In the genomic region with DNA sequence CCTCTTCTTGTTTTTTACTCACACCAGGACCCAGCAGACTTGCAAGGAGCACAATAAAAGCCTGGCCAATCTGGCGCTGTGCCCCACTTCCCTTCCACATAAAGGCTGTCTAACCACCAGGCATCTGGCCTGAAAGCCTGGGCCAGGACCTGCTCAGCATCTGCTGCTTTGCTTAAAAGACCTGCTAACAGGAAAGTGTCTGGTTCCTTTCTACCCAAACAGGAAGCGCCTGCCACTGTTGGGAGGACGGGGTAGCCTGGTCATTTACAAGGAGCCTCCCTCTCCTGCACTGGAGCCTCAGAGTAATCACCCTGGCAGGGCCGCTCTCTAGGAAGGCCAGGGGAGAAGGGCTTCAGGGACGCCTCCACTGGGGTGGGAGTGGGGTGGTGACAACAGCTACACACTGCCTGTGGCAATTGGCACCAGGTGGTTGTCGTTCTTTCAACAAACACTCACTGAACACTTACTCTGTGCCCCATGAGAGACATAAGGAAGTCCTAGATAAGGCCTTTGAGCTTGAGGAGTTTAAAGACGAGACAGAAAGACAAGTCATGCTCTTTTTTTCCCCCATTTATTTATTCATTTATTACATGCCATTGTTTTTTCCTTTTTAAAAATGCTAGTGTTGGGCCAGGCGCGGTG, we compare ENCODE assay signal across 1 cellular context.
A peak's percentile ranks its signal among the peaks of the same experiment; 100 is the strongest.
TF ChIP-seq lines count a peak whose summit lies in the region.

No MANE protein-coding gene starts in this region.

TF ChIP-seq in SK-N-SH, 30 proteins besides CTCF, POLR2A, EP300 and RAD21 (continued from another document):
- TF ChIP-seq, protein P1, sequence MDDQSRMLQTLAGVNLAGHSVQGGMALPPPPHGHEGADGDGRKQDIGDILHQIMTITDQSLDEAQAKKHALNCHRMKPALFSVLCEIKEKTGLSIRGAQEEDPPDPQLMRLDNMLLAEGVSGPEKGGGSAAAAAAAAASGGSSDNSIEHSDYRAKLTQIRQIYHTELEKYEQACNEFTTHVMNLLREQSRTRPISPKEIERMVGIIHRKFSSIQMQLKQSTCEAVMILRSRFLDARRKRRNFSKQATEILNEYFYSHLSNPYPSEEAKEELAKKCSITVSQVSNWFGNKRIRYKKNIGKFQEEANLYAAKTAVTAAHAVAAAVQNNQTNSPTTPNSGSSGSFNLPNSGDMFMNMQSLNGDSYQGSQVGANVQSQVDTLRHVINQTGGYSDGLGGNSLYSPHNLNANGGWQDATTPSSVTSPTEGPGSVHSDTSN (IDR thresholded peaks at IDR 0.05): peak; percentile 66
- TF ChIP-seq RXRA (IDR thresholded peaks at IDR 0.05; ENCODE audit: borderline replicate concordance, low read depth) (no peak), GABPA (IDR thresholded peaks at IDR 0.05; ENCODE audit: low read depth) (peak; percentile 26; the same call in 1 of the 2 replicates), SMC3 (IDR thresholded peaks at IDR 0.05; ENCODE audit: low read depth, low read length) (no peak), CHD2 (IDR thresholded peaks at IDR 0.05; ENCODE audit: low read length, partially characterized antibody) (peak; percentile 84), POLR2AphosphoS5 (IDR thresholded peaks at IDR 0.05; ENCODE audit: low read depth, low read length) (peak; percentile 76; the same call in 1 of the 2 replicates), ELF1 (IDR thresholded peaks at IDR 0.05) (0 out of 2 replicates have a peak, but pooled peaks have one; percentile 11), NFIC (IDR thresholded peaks at IDR 0.05; ENCODE audit: borderline replicate concordance) (peak; percentile 64), GATA2 (CRISPR knock-in tag; IDR thresholded peaks at IDR 0.05) (peak; percentile 21), FOXJ3 (CRISPR knock-in tag; IDR thresholded peaks at IDR 0.05) (peak; percentile 93), EZH2phosphoT487 (IDR thresholded peaks at IDR 0.05; ENCODE audit: borderline replicate concordance, low read depth) (no peak), TCF12 (IDR thresholded peaks at IDR 0.05) (peak; percentile 96)
- TF ChIP-seq, protein P2, sequence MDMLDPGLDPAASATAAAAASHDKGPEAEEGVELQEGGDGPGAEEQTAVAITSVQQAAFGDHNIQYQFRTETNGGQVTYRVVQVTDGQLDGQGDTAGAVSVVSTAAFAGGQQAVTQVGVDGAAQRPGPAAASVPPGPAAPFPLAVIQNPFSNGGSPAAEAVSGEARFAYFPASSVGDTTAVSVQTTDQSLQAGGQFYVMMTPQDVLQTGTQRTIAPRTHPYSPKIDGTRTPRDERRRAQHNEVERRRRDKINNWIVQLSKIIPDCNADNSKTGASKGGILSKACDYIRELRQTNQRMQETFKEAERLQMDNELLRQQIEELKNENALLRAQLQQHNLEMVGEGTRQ (IDR thresholded peaks at IDR 0.05; ENCODE audit: borderline replicate concordance, low read depth, low read length): no peak
